Comparison of ENCODE assay signal across 10 cellular contexts in the genomic region with DNA sequence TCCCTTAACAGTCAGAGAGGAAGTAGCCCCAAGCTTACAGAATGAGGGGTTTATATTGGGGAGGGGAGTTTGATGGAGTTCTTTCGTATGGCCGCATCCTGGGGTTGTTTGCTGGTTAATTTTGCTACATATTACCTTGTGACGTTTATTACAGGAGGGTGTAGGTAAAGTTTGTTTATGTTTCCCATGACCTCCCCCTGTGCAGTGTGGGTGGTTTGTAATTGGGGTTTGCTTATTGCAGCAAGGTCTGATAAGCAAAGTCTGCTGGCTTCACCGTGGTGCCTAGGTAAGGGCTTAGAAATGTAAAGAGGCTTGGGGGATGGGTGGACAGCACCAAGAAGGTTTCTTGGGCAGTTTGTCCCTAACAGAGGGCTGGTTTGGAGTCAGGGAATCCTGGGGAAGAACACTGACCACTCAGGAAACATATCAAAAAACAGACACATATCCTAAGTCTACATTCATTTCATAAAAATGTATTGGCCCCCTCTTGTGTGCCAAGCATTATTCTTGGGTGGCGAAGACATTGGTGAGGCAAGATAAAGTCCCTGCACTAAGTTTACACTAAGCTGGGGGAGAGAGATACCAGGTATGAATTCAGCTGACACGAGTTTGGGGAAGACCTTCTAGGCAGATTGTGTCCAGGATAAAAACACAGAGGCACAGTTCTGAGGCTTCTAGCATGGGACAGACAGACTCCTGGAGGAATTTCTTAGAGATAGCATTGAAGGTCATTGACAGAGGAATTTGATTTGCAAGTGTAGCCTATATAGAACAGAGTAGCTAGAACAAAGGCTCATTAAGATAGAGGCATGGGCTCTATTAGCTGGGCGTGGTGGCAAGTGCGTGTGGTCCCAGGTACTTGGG. TPM values are rescaled to one million over a fixed set of nuclear protein-coding genes. Genes with fewer than 3 reads are reported as not detected.
DNase-seq lines count a peak whose midpoint lies in the region; ATAC-seq and TF ChIP-seq lines count a peak whose summit lies in the region.
"Had no signal": no experiment of that assay in that cellular context is flagged by ENCODE, and none has a peak within 500 bp of the region (broad histone marks: within the 10 kb centered on the region; RNA-seq: fewer than 3 reads in every experiment).

No MANE protein-coding gene starts in this region.

- peak overlapping the region; percentile 74 for H3K27ac ChIP-seq in mesodermal cell (ENCODE audit: low read depth, low read length, severe bottlenecking)
- H3K27ac ChIP-seq: lower lobe of right lung had no signal

- POLR2A ChIA-PET in Caco-2 (lab: Charles Lee), result interaction anchor here (0.8 to 1.0 kb wide), 2 partner anchors 10 to 37 kb away, joined by 3 read pairs; a partner anchor contains a TSS

- no peaks in the 10 kb centered on the region; the same call in 1 of the 2 replicates for H3K36me3 ChIP-seq in Caco-2 (ENCODE audit: control insufficient read depth, insufficient read depth, low read length)
- peaks cover 12% of the 10 kb centered on the region for H3K36me3 ChIP-seq in mesodermal cell (ENCODE audit: control insufficient read depth, insufficient read depth, low read length)

- H3K9me3 ChIP-seq in Caco-2 (no peaks in the 10 kb centered on the region), mesodermal cell (ENCODE audit: control insufficient read depth, low read length) (no peaks in the 10 kb centered on the region)
- H3K9me3 ChIP-seq: lower lobe of right lung had no signal

- no peak for ATAC-seq in activated T-helper 17 cell treated with anti-CD3 and anti-CD28 coated beads, Interleukin-2, amount 50 U/mL, for 72 hours (replicated peaks)
- ATAC-seq: activated naive CD4-positive, alpha-beta T cell treated with anti-CD3 and anti-CD28 coated beads, Interleukin-2, amount 50 U/mL, for 72 hours; lower lobe of right lung had no signal

- H3K36me3 Mint-ChIP-seq in Caco-2 (ENCODE audit: insufficient read depth, unreplicated experiment), result peaks cover 4% of the 10 kb centered on the region
- H3K36me3 Mint-ChIP-seq in activated T-helper 17 cell treated with anti-CD3 and anti-CD28 coated beads, Interleukin-2, amount 50 U/mL, for 72 hours (ENCODE audit: low read depth), result peaks cover 11% of the 10 kb centered on the region

- H3K4me1 ChIP-seq in Caco-2 (peaks cover 34% of the 10 kb centered on the region), mesodermal cell (ENCODE audit: control insufficient read depth, insufficient read depth, low read length, poor library complexity, severe bottlenecking) (peaks cover 15% of the 10 kb centered on the region)

- peaks cover 29% of the 10 kb centered on the region for H3K4me1 Mint-ChIP-seq in Caco-2 (ENCODE audit: low read depth, unreplicated experiment)
- peaks cover 28% of the 10 kb centered on the region for H3K4me1 Mint-ChIP-seq in activated T-helper 17 cell treated with anti-CD3 and anti-CD28 coated beads, Interleukin-2, amount 50 U/mL, for 72 hours

- H3K9me3 Mint-ChIP-seq in Caco-2 (ENCODE audit: unreplicated experiment), result no peaks in the 10 kb centered on the region
- H3K9me3 Mint-ChIP-seq in activated T-helper 17 cell treated with anti-CD3 and anti-CD28 coated beads, Interleukin-2, amount 50 U/mL, for 72 hours, result no peaks in the 10 kb centered on the region
- H3K9me3 Mint-ChIP-seq: activated naive CD4-positive, alpha-beta T cell treated with anti-CD3 and anti-CD28 coated beads, Interleukin-2, amount 50 U/mL, for 72 hours had no signal

- H3K4me3 ChIP-seq in Caco-2 (ENCODE audit: low read depth, low read length) (no peak overlapping the region), mesodermal cell (ENCODE audit: extremely low read depth, insufficient read depth, low read length, poor library complexity, severe bottlenecking) (no peak overlapping the region)
- H3K4me3 ChIP-seq: lower lobe of right lung had no signal

- intact Hi-C loops in Caco-2 (cut with micrococcal nuclease; ENCODE audit: unreplicated experiment), result loop anchor here (1.0 kb wide), 1 partner anchor 7 kb away; no protein-coding TSS in a partner anchor

- H3K27me3 ChIP-seq in Caco-2 (replicated peaks; ENCODE audit: control insufficient read depth, insufficient read depth, low read length), result no peaks in the 10 kb centered on the region

- peak overlapping the region; percentile 70 for H3K27ac Mint-ChIP-seq in Caco-2 (ENCODE audit: unreplicated experiment)
- peak overlapping the region; percentile 58 for H3K27ac Mint-ChIP-seq in activated T-helper 17 cell treated with anti-CD3 and anti-CD28 coated beads, Interleukin-2, amount 50 U/mL, for 72 hours

- CTCF ChIA-PET in Caco-2 (lab: Charles Lee), result interaction anchor here (1.1 kb wide), 1 partner anchor 13 kb away, joined by 5 read pairs; no protein-coding TSS in a partner anchor

- no TSS peak for BruUV-seq in Caco-2 (replicated peaks; lab: Mats Ljungman, UMichigan)

- no peak for TF ChIP-seq CTCF in Caco-2 (IDR thresholded peaks at IDR 0.05; ENCODE audit: insufficient read depth in 1 of 2, low read depth in 1 of 2, low read length in 1 of 2, severe bottlenecking in 1 of 2, unreplicated experiment in 1 of 2)

- DNase-seq in Caco-2 (no peak), NCI-H345 (lab: John Stamatoyannopoulos, UW) (no peak)
- DNase-seq in stimulated activated CD8-positive, alpha-beta memory T cell treated with anti-CD3 and anti-CD28 coated beads, Interleukin-4, amount 100 ng/mL, for 48 hours, result no peak
- DNase-seq in stimulated activated naive CD4-positive, alpha-beta T cell treated with Interleukin-2 at 50 U/mL for 16 hours (lab: John Stamatoyannopoulos, UW), result no peak
- DNase-seq: hypothalamus, lower lobe of right lung, MV-4-11 had no signal

- H3K4me3 Mint-ChIP-seq in Caco-2 (ENCODE audit: unreplicated experiment), result peak overlapping the region; percentile 22
- H3K4me3 Mint-ChIP-seq in activated T-helper 17 cell treated with anti-CD3 and anti-CD28 coated beads, Interleukin-2, amount 50 U/mL, for 72 hours, result peak overlapping the region; percentile 0

- no peaks in the 10 kb centered on the region for H3K27me3 Mint-ChIP-seq in Caco-2 (ENCODE audit: insufficient read depth, unreplicated experiment)
- no peaks in the 10 kb centered on the region for H3K27me3 Mint-ChIP-seq in activated T-helper 17 cell treated with anti-CD3 and anti-CD28 coated beads, Interleukin-2, amount 50 U/mL, for 72 hours

- WGBS in mesodermal cell (ENCODE audit: insufficient coverage in 2 of 2), 2 experiments, result 76 to 88% methylated on average over 6 to 7 of the region's 8 CpGs

RNA-seq across cellular contexts. Expression of a gene that starts 9.6 kb away (rescaled TPM):
- 8.5 and 10.9 TPM in 2 replicates for total RNA-seq in Caco-2 (2022)
- total RNA-seq in activated T-helper 17 cell treated with anti-CD3 and anti-CD28 coated beads, Interleukin-2, amount 50 U/mL, for 72 hours, result 10 to 100 TPM; 13.8 to 14.1 TPM
- polyA plus RNA-seq in mesodermal cell (2013, experiment 1 of 2), result 8.1 TPM
- polyA plus RNA-seq in mesodermal cell (2013, experiment 2 of 2), result 7.1 TPM

RNA-seq across cellular contexts. Expression of a gene that starts 14.0 kb away (rescaled TPM):
- total RNA-seq in Caco-2 (2022), result 6.9 and 8.1 TPM in 2 replicates
- total RNA-seq in activated T-helper 17 cell treated with anti-CD3 and anti-CD28 coated beads, Interleukin-2, amount 50 U/mL, for 72 hours, result 10 to 100 TPM in 1 of 2 donors, 1 to 10 TPM in 1; 6.9 to 12.9 TPM
- polyA plus RNA-seq in mesodermal cell (2013, experiment 1 of 2), result 4.9 TPM
- polyA plus RNA-seq in mesodermal cell (2013, experiment 2 of 2), result 4.4 TPM

RNA-seq across cellular contexts. Expression of a gene that starts 22.3 kb away (rescaled TPM):
- 30.3 and 30.6 TPM in 2 replicates for total RNA-seq in Caco-2 (2022)
- 1 to 10 TPM; 3.7 to 5.3 TPM for total RNA-seq in activated T-helper 17 cell treated with anti-CD3 and anti-CD28 coated beads, Interleukin-2, amount 50 U/mL, for 72 hours
- polyA plus RNA-seq in mesodermal cell (2013, experiment 1 of 2), result 33.7 TPM
- 31.0 TPM for polyA plus RNA-seq in mesodermal cell (2013, experiment 2 of 2)

RNA-seq across cellular contexts. Expression of a gene that starts 22.9 kb away (rescaled TPM):
- total RNA-seq in Caco-2 (2022), result 6.2 and 10.0 TPM in 2 replicates
- 1 to 10 TPM; 7.3 to 9.7 TPM for total RNA-seq in activated T-helper 17 cell treated with anti-CD3 and anti-CD28 coated beads, Interleukin-2, amount 50 U/mL, for 72 hours
- polyA plus RNA-seq in mesodermal cell (2013, experiment 1 of 2), result 6.2 TPM
- 7.6 TPM for polyA plus RNA-seq in mesodermal cell (2013, experiment 2 of 2)

RNA-seq across cellular contexts. Expression of a gene that starts 36.9 kb away (rescaled TPM):
- 13.5 and 13.6 TPM in 2 replicates for total RNA-seq in Caco-2 (2022)
- 10 to 100 TPM; 10.5 to 15.5 TPM for total RNA-seq in activated T-helper 17 cell treated with anti-CD3 and anti-CD28 coated beads, Interleukin-2, amount 50 U/mL, for 72 hours
- 7.9 TPM for polyA plus RNA-seq in mesodermal cell (2013, experiment 1 of 2)
- polyA plus RNA-seq in mesodermal cell (2013, experiment 2 of 2), result 9.1 TPM
